ENCODE assay signal across 1 cellular context in genomic region chr1:146376708-146377496, GRCh38.
A peak's percentile ranks its signal among the peaks of the same experiment; 100 is the strongest.
TF ChIP-seq lines count a peak whose summit lies in the region.

No MANE protein-coding gene starts in this region.

TF ChIP-seq in GM12878, 131 proteins besides CTCF, POLR2A, EP300 and RAD21 (continued from another document and continues in another):
- TF ChIP-seq PRDM15 (CRISPR knock-in tag; IDR thresholded peaks at IDR 0.05) (peak; percentile 94; the same call in 1 of the 2 replicates), NR2F1 (conservative IDR thresholded peaks at IDR 0.05) (peak; percentile 64; the same call in 1 of the 2 replicates), HCFC1 (IDR thresholded peaks at IDR 0.05; ENCODE audit: low read length) (peak; percentile 63), EED (IDR thresholded peaks at IDR 0.05; ENCODE audit: low read depth) (peak; percentile 58; the same call in 1 of the 2 replicates), CREM (IDR thresholded peaks at IDR 0.05; ENCODE audit: low read depth) (peak; percentile 80), ZBTB4 (CRISPR knock-in tag; IDR thresholded peaks at IDR 0.05) (peak; percentile 93), PML (IDR thresholded peaks at IDR 0.05; ENCODE audit: low read length) (peak; percentile 99), POLR2AphosphoS2 (IDR thresholded peaks at IDR 0.05; ENCODE audit: low read depth, low read length) (peak; percentile 98), RB1 (IDR thresholded peaks at IDR 0.05; ENCODE audit: borderline replicate concordance) (peak; percentile 43; the same call in 1 of the 2 replicates), BHLHE40 (IDR thresholded peaks at IDR 0.05; ENCODE audit: borderline replicate concordance in 1 of 2, low read depth in 2 of 2, low read length in 1 of 2) (peak in 1 of 2 experiments; percentile 44; a peak in 1 of 4 replicates), ZNF217 (IDR thresholded peaks at IDR 0.05) (0 out of 2 replicates have a peak, but pooled peaks have one; percentile 47), BACH1 (IDR thresholded peaks at IDR 0.05; ENCODE audit: borderline replicate concordance) (peak; percentile 99), ETV6 (conservative IDR thresholded peaks at IDR 0.05 in 1 of 2, IDR thresholded peaks at IDR 0.05 in 1 of 2; ENCODE audit: borderline replicate concordance in 1 of 2, low read depth in 1 of 2) (peak in 1 of 2 experiments; percentile 61; a peak in 2 of 4 replicates), NBN (IDR thresholded peaks at IDR 0.05) (peak; percentile 98), FOXK2 (IDR thresholded peaks at IDR 0.05) (peak; percentile 62; the same call in 1 of the 2 replicates), MLLT1 (IDR thresholded peaks at IDR 0.05) (peak; percentile 93), IKZF2 (IDR thresholded peaks at IDR 0.05) (peak; percentile 82 to 87), JUNB (IDR thresholded peaks at IDR 0.05) (peak; percentile 58), ZNF687 (IDR thresholded peaks at IDR 0.05) (peak; percentile 100), RUNX3 (IDR thresholded peaks at IDR 0.05; ENCODE audit: low read length) (peak; percentile 62), ATF7 (IDR thresholded peaks at IDR 0.05; ENCODE audit: low read depth) (peak; percentile 74), CUX1 (IDR thresholded peaks at IDR 0.05; ENCODE audit: insufficient replicate concordance, low read depth, low read length) (peak; percentile 62), ZNF24 (IDR thresholded peaks at IDR 0.05) (peak; percentile 80), SIX5 (IDR thresholded peaks at IDR 0.05; ENCODE audit: low read depth, low read length, severe bottlenecking) (peak; percentile 36), ZNF592 (IDR thresholded peaks at IDR 0.05) (peak; percentile 80), FOXM1 (IDR thresholded peaks at IDR 0.05; ENCODE audit: low read depth, low read length) (peak; percentile 75), BCL3 (IDR thresholded peaks at IDR 0.05; ENCODE audit: borderline replicate concordance, insufficient read depth, low read depth, low read length, poor library complexity, severe bottlenecking) (peak; percentile 94)
